Comparison of ENCODE assay signal across 17 cellular contexts in genomic region chr1:245583081-245583480, GRCh38.
"Had no signal": no experiment of that assay in that cellular context is flagged by ENCODE, and none has a peak within 500 bp of the region (broad histone marks: within the 10 kb centered on the region; RNA-seq: fewer than 3 reads in every experiment).

No MANE protein-coding gene starts in this region.

- FAIRE-seq: keratinocyte, TTC549 had no signal

- H2AFZ ChIP-seq: neural progenitor cell had no signal

- DNase-seq: activated CD4-positive, alpha-beta T cell treated with anti-CD3 and anti-CD28 coated beads, Interleukin-2, amount 50 U/mL, for 4 hours; activated T-cell treated with anti-CD3 and anti-CD28 coated beads, Interleukin-2, amount 50 U/mL, for 72 hours; amniotic stem cell; body of pancreas; cortex of kidney; hippocampal formation; right cardiac atrium; SW 1271 had no signal

- ATAC-seq: activated T-cell treated with anti-CD3 and anti-CD28 coated beads, Interleukin-2, amount 50 U/mL, for 72 hours; body of pancreas; esophagus mucosa; right cardiac atrium had no signal

- H3K27ac Mint-ChIP-seq: activated naive CD8-positive, alpha-beta T cell; activated T-cell treated with anti-CD3 and anti-CD28 coated beads, Interleukin-2, amount 50 U/mL, for 72 hours; neural progenitor cell; stimulated activated naive CD8-positive, alpha-beta T cell treated with anti-CD3 and anti-CD28 coated beads, Interleukin-15, Interleukin-2, amounts not matched to agents 100 ng/mL and 50 ng/mL, for 24 hours had no signal

- H3K27me3 ChIP-seq: body of pancreas, neural progenitor cell had no signal

- H3K9ac ChIP-seq: neural progenitor cell had no signal

- H3K36me3 Mint-ChIP-seq: activated naive CD8-positive, alpha-beta T cell; neural progenitor cell had no signal

- H3K27ac ChIP-seq: body of pancreas, neural progenitor cell, prostate gland, tibial nerve had no signal

- H3K4me1 Mint-ChIP-seq: central memory CD8-positive, alpha-beta T cell had no signal

- H3K4me2 ChIP-seq: neural progenitor cell had no signal

- H3K4me3 Mint-ChIP-seq: activated naive CD8-positive, alpha-beta T cell; activated T-cell treated with anti-CD3 and anti-CD28 coated beads, Interleukin-2, amount 50 U/mL, for 72 hours; central memory CD8-positive, alpha-beta T cell; neural progenitor cell; stimulated activated naive CD8-positive, alpha-beta T cell treated with anti-CD3 and anti-CD28 coated beads, Interleukin-15, Interleukin-2, amounts not matched to agents 100 ng/mL and 50 ng/mL, for 24 hours had no signal

- H3K9me3 ChIP-seq: body of pancreas, prostate gland, tibial nerve had no signal

- H3K4me1 ChIP-seq: body of pancreas, prostate gland, tibial nerve had no signal

- H3K9me3 Mint-ChIP-seq: activated T-cell treated with anti-CD3 and anti-CD28 coated beads, Interleukin-2, amount 50 U/mL, for 72 hours; central memory CD8-positive, alpha-beta T cell; neural progenitor cell; stimulated activated naive CD8-positive, alpha-beta T cell treated with anti-CD3 and anti-CD28 coated beads, Interleukin-15, Interleukin-2, amounts not matched to agents 100 ng/mL and 50 ng/mL, for 24 hours had no signal
